In the genomic region with DNA sequence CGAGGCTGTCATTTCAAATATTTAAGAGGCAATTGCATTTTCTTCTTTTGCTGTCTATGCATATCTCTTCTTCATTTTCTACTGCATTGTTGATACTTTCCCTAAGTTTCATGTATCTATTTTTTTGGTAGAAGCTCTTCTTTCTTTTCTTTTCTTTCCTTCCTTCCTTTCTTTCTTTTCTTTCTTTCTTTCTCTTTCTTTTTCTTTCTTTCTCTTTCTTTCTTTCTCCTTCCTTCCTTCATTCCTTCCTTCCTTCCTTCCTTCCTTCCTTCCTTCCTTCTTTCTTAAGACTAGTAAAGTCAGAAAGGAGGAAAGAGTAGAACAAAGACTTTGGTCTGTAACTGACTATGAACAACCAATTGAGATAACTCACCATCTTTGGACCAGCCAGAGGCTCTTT, we compare ENCODE assay signal across 9 cellular contexts. TPM values are rescaled to one million over a fixed set of nuclear protein-coding genes. Genes with fewer than 3 reads are reported as not detected.
"Had no signal": no experiment of that assay in that cellular context is flagged by ENCODE, and none has a peak within 500 bp of the region (broad histone marks: within the 10 kb centered on the region; RNA-seq: fewer than 3 reads in every experiment).

No MANE protein-coding gene starts in this region.

- H3K4me3 ChIP-seq: GM23338 had no signal

- H3K27ac Mint-ChIP-seq: GM23338, H9, HFFc6, IgD-negative memory B cell had no signal

- H3K4me2 ChIP-seq: GM23338 had no signal

- H2AFZ ChIP-seq: GM23338 had no signal

- H3K4me3 Mint-ChIP-seq: GM23338, H9, HFFc6, IgD-negative memory B cell had no signal

- H3K4me1 Mint-ChIP-seq: IgD-negative memory B cell had no signal

- H3K36me3 Mint-ChIP-seq: IgD-negative memory B cell had no signal

- ATAC-seq: GM23338, HepG2 had no signal

- H3K27ac ChIP-seq: HL-60 had no signal

- DNase-seq: H9, HCEC 1CT, HFFc6 had no signal

- FAIRE-seq: H1, H54, HepG2 had no signal

RNA-seq across cellular contexts. Expression of a gene that starts 33.9 kb away (rescaled TPM):
- total RNA-seq: HepG2 had no signal
- polyA plus RNA-seq: HepG2 had no signal
